ENCODE assay signal across 25 cellular contexts in the genomic region with DNA sequence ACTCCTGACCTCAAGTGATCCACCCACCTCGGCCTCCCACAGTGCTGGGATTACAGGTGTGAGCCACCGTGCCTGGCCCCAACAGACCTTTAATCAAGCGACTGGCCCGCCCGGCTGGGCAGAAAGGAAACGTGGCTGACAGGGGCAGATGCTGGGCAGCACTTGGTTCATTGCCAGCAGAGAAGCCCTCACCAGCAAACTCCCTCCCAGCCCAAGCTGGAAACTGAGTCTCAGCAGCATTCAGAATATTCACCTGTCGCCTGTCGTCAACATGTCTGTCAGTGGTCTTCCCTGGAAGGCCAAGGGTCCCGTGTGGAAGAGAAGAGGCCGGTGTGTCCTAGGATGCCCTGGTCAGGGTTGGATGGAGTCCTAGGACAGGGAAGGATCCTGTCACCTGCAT.
"Had no signal": no experiment of that assay in that cellular context is flagged by ENCODE, and none has a peak within 500 bp of the region (broad histone marks: within the 10 kb centered on the region; RNA-seq: fewer than 3 reads in every experiment).

No MANE protein-coding gene starts in this region.

- H3K36me3 ChIP-seq: heart left ventricle, left ventricle myocardium inferior, sigmoid colon, tibial nerve, vagina had no signal

- DNase-seq: heart left ventricle; hypothalamus; immature natural killer cell; left ventricle myocardium inferior; naive thymus-derived CD8-positive, alpha-beta T cell; occipital lobe; right cardiac atrium; sigmoid colon; small intestine; stimulated activated CD4-positive, alpha-beta T cell treated with anti-CD3 and anti-CD28 coated beads, Interleukin-1b, Interleukin-23, amount 100 ng/mL, for 48 hours; stimulated activated CD4-positive, alpha-beta T cell treated with anti-CD3 and anti-CD28 coated beads, Interleukin-2, amount 100 ng/mL, for 48 hours; stimulated activated CD4-positive, alpha-beta T cell treated with anti-CD3 and anti-CD28 coated beads, Interleukin-4, amount 100 ng/mL, for 4 hours; stimulated activated CD8-positive, alpha-beta memory T cell treated with anti-CD3 and anti-CD28 coated beads, Interleukin-4, amount 100 ng/mL, for 48 hours; stimulated activated naive CD4-positive, alpha-beta T cell treated with Interleukin-2 at 50 U/mL for 16 hours; stimulated activated naive CD8-positive, alpha-beta T cell treated with anti-CD3 and anti-CD28 coated beads, Interleukin-15, amount 100 ng/mL, for 72 hours; substantia nigra had no signal

- H3K9me3 ChIP-seq: vagina had no signal

- H3K4me1 ChIP-seq: heart left ventricle, left ventricle myocardium inferior, parathyroid adenoma, sigmoid colon, tibial nerve, vagina had no signal

- H3K4me3 Mint-ChIP-seq: immature natural killer cell; memory B cell; naive thymus-derived CD8-positive, alpha-beta T cell; nephron; neural crest cell; stimulated activated memory B cell treated with anti-CD40 and anti-IgM and Interleukin-4, amounts not matched to agents 10 μg/mL and 1 μg/mL and 100 μg/mL, for 72 hours; stimulated activated naive CD8-positive, alpha-beta T cell treated with anti-CD3 and anti-CD28 coated beads, Interleukin-15, amount 100 ng/mL, for 72 hours; type B pancreatic cell had no signal

- H3K27ac Mint-ChIP-seq: immature natural killer cell; memory B cell; naive thymus-derived CD8-positive, alpha-beta T cell; nephron; progenitor cell of endocrine pancreas; stimulated activated memory B cell treated with anti-CD40 and anti-IgM and Interleukin-4, amounts not matched to agents 10 μg/mL and 1 μg/mL and 100 μg/mL, for 72 hours; stimulated activated naive CD8-positive, alpha-beta T cell treated with anti-CD3 and anti-CD28 coated beads, Interleukin-15, amount 100 ng/mL, for 72 hours; type B pancreatic cell had no signal

- H3K4me1 Mint-ChIP-seq: memory B cell; stimulated activated memory B cell treated with anti-CD40 and anti-IgM and Interleukin-4, amounts not matched to agents 10 μg/mL and 1 μg/mL and 100 μg/mL, for 72 hours; stimulated activated naive CD8-positive, alpha-beta T cell treated with anti-CD3 and anti-CD28 coated beads, Interleukin-15, amount 100 ng/mL, for 72 hours had no signal

- H3K4me3 ChIP-seq: heart left ventricle, left ventricle myocardium inferior, sigmoid colon, tibial nerve, vagina had no signal

- H3K27ac ChIP-seq: heart left ventricle, left ventricle myocardium inferior, parathyroid adenoma, sigmoid colon, tibial nerve, vagina had no signal

- ATAC-seq: heart left ventricle; naive thymus-derived CD8-positive, alpha-beta T cell; right cardiac atrium; stimulated activated memory B cell treated with anti-CD40 and anti-IgM and Interleukin-4, amounts not matched to agents 10 μg/mL and 1 μg/mL and 100 μg/mL, for 72 hours; stimulated activated naive CD8-positive, alpha-beta T cell treated with anti-CD3 and anti-CD28 coated beads, Interleukin-15, amount 100 ng/mL, for 72 hours had no signal

- H3K36me3 Mint-ChIP-seq: immature natural killer cell; stimulated activated memory B cell treated with anti-CD40 and anti-IgM and Interleukin-4, amounts not matched to agents 10 μg/mL and 1 μg/mL and 100 μg/mL, for 72 hours; type B pancreatic cell had no signal

- H3K9me3 Mint-ChIP-seq: immature natural killer cell had no signal

- H3K27me3 ChIP-seq: tibial nerve, vagina had no signal
